Comparison of ENCODE assay signal across 11 cellular contexts in genomic region chr5:119309290-119309818, GRCh38. TPM values are rescaled to one million over a fixed set of nuclear protein-coding genes. Genes with fewer than 3 reads are reported as not detected.
DNase-seq lines count a peak whose midpoint lies in the region; ATAC-seq, FAIRE-seq and TF ChIP-seq lines count a peak whose summit lies in the region.
"Had no signal": no experiment of that assay in that cellular context is flagged by ENCODE, and none has a peak within 500 bp of the region (broad histone marks: within the 10 kb centered on the region; RNA-seq: fewer than 3 reads in every experiment).

No MANE protein-coding gene starts in this region.

- H4K20me1 ChIP-seq in DND-41 (ENCODE audit: insufficient read depth, low read length) (no peaks in the 10 kb centered on the region), Karpas-422 (ENCODE audit: insufficient read depth, low read depth, low read length) (peaks cover 1% of the 10 kb centered on the region; the same call in 1 of the 2 replicates), endothelial cell of umbilical vein (replicated peaks; ENCODE audit: control insufficient read depth, extremely low read depth, insufficient read depth, low read length) (no peaks in the 10 kb centered on the region)

- H3K9me3 ChIP-seq in DND-41 (ENCODE audit: insufficient read depth, low read length, severe bottlenecking) = no peaks in the 10 kb centered on the region
- no peaks in the 10 kb centered on the region for H3K9me3 ChIP-seq in Karpas-422 (ENCODE audit: low read length)
- H3K9me3 ChIP-seq in endothelial cell of umbilical vein (replicated peaks; ENCODE audit: control insufficient read depth, insufficient read depth, low read length) = no peaks in the 10 kb centered on the region
- H3K9me3 ChIP-seq in left lung = no peaks in the 10 kb centered on the region

- no peaks in the 10 kb centered on the region for H3K27me3 ChIP-seq in DND-41 (ENCODE audit: insufficient read depth, low read length, poor library complexity)
- H3K27me3 ChIP-seq in Karpas-422 (ENCODE audit: low read length) = no peaks in the 10 kb centered on the region
- H3K27me3 ChIP-seq in endothelial cell of umbilical vein (ENCODE audit: control insufficient read depth in 2 of 2, insufficient read depth in 2 of 2, low read length in 2 of 2) = no peaks in the 10 kb centered on the region
- no peaks in the 10 kb centered on the region for H3K27me3 ChIP-seq in left lung

- intact Hi-C loops in endothelial cell of umbilical vein (cut with micrococcal nuclease) = no loop called here
- intact Hi-C loops in lower leg skin (cut with DNase I; ENCODE audit: low total_unique reads) = no loop called here
- intact Hi-C loops in left lung (cut with DNase I) = no loop called here

- H3K4me2 ChIP-seq in DND-41 (ENCODE audit: insufficient read depth, low read length) (peak overlapping the region; percentile 57), Karpas-422 (ENCODE audit: low read depth, low read length, poor library complexity, severe bottlenecking) (peak overlapping the region; percentile 53), endothelial cell of umbilical vein (ENCODE audit: insufficient read depth, low read length) (peak overlapping the region; percentile 37)

- dilution Hi-C loops in endothelial cell of umbilical vein (cut with MboI; ENCODE audit: extremely low pct_ligation_motif_present, low sequenced_read_pairs) = no loop called here

- H2AFZ ChIP-seq in DND-41 (ENCODE audit: low read depth, low read length) = no peak overlapping the region
- no peak overlapping the region for H2AFZ ChIP-seq in Karpas-422 (ENCODE audit: low read length)
- H2AFZ ChIP-seq in endothelial cell of umbilical vein (ENCODE audit: low read depth, low read length) = no peak overlapping the region

- H3K36me3 ChIP-seq in DND-41 (ENCODE audit: insufficient read depth, low read length) = peaks cover 19% of the 10 kb centered on the region; the same call in 1 of the 2 replicates
- peaks cover 4% of the 10 kb centered on the region; the same call in 1 of the 2 replicates for H3K36me3 ChIP-seq in Karpas-422 (ENCODE audit: insufficient read depth, low read length)
- no peaks in the 10 kb centered on the region for H3K36me3 ChIP-seq in endothelial cell of umbilical vein (ENCODE audit: control insufficient read depth in 2 of 2, extremely low read depth in 1 of 2, insufficient read depth in 2 of 2, low read length in 2 of 2)
- H3K36me3 ChIP-seq in left lung = no peaks in the 10 kb centered on the region

- H3K4me1 ChIP-seq in DND-41 (ENCODE audit: insufficient read depth, low read length) = peaks cover 99% of the 10 kb centered on the region
- peaks cover 65% of the 10 kb centered on the region for H3K4me1 ChIP-seq in Karpas-422 (ENCODE audit: low read length)
- peaks cover 24% of the 10 kb centered on the region for H3K4me1 ChIP-seq in endothelial cell of umbilical vein (ENCODE audit: control insufficient read depth, extremely low read depth, insufficient read depth, low read length)
- H3K4me1 ChIP-seq in left lung = peaks cover 0 to 53% of the 10 kb centered on the region in 2 donors

- FAIRE-seq in endothelial cell of umbilical vein (lab: Jason Lieb, UNC) = no peak

- TF ChIP-seq CTCF in DND-41 (IDR thresholded peaks at IDR 0.05; ENCODE audit: borderline replicate concordance, extremely low read depth, low read length, poor library complexity, severe bottlenecking) (no peak), endothelial cell of umbilical vein (IDR thresholded peaks at IDR 0.05; ENCODE audit: extremely low read depth in 1 of 2, insufficient read depth in 1 of 2, low read depth in 1 of 2, low read length in 2 of 2) (no peak), lower leg skin (IDR thresholded peaks at IDR 0.05) (no peak), left lung (IDR thresholded peaks at IDR 0.05) (no peak)

- POLR2A ChIA-PET in endothelial cell of umbilical vein (lab: Charles Lee) = no interaction called here

- H3K4me3 ChIP-seq in DND-41 (ENCODE audit: low read depth in 1 of 2, low read length in 2 of 2) (peak overlapping the region in 1 of 2 experiments; percentile 40; a peak in 2 of 4 replicates), Karpas-422 (ENCODE audit: low read length) (peak overlapping the region; percentile 31), endothelial cell of umbilical vein (replicated peaks in 1 of 3; ENCODE audit: insufficient read depth in 1 of 3, low read depth in 1 of 3, low read length in 3 of 3) (no peak overlapping the region), lower leg skin (ENCODE audit: low read depth, poor library complexity, severe bottlenecking) (no peak overlapping the region), left lung (no peak overlapping the region)

- DNase-seq in DND-41 (peak; percentile 68), Karpas-422 (no peak), endothelial cell of umbilical vein (ENCODE audit: low read depth, low spot score) (no peak), NCI-H2107 (lab: John Stamatoyannopoulos, UW) (no peak), lower leg skin (ENCODE audit: low spot score in 2 of 2) (no peak), GDM1 (lab: John Stamatoyannopoulos, UW) (no peak), left lung (no peak)
- DNase-seq: activated CD4-positive, CD25-positive, alpha-beta regulatory T cell; nephron progenitor cell; stimulated activated CD4-positive, alpha-beta T cell treated with anti-CD3 and anti-CD28 coated beads, Interleukin-4, amount 100 ng/mL, for 4 hours had no signal

- peak overlapping the region; percentile 66 for H3K9ac ChIP-seq in DND-41 (ENCODE audit: low read depth, low read length)
- H3K9ac ChIP-seq in Karpas-422 (ENCODE audit: low read length) = peak overlapping the region; percentile 32
- no peak overlapping the region for H3K9ac ChIP-seq in endothelial cell of umbilical vein (replicated peaks; ENCODE audit: extremely low read depth, insufficient read depth, low read length)

- H3K27ac ChIP-seq in DND-41 (ENCODE audit: low read length) (peak overlapping the region; percentile 99), Karpas-422 (ENCODE audit: low read length) (peak overlapping the region; percentile 86), endothelial cell of umbilical vein (ENCODE audit: insufficient read depth, low read depth, low read length) (no peak overlapping the region), left lung (peak overlapping the region in 1 of 2 donors; percentile 71)

- H3K9me2 ChIP-seq in Karpas-422 (replicated peaks; ENCODE audit: insufficient read depth, low read length) = no peaks in the 10 kb centered on the region

- 78 to 86% methylated on average over 4 of the region's 4 CpGs for WGBS in lower leg skin, 2 donors

- BruUV-seq in endothelial cell of umbilical vein (replicated peaks; lab: Mats Ljungman, UMichigan) = no TSS peak

- H3K79me2 ChIP-seq in DND-41 (ENCODE audit: insufficient read depth, low read length) (peaks cover 85% of the 10 kb centered on the region), Karpas-422 (ENCODE audit: low read length) (peaks cover 12% of the 10 kb centered on the region), endothelial cell of umbilical vein (ENCODE audit: control insufficient read depth, insufficient read depth, low read length) (no peaks in the 10 kb centered on the region)

- H3K9me1 ChIP-seq in endothelial cell of umbilical vein (replicated peaks; ENCODE audit: control insufficient read depth, extremely low read depth, insufficient read depth, low read length) = no peaks in the 10 kb centered on the region

- ATAC-seq in DND-41 (ENCODE audit: insufficient read depth, low read depth) (peak; percentile 52), GM21526 (IDR thresholded peaks at IDR 0.05; ENCODE audit: low FRiP score, unreplicated experiment) (peak; percentile 8), left lung (no peak)

- TF ChIP-seq POLR2A in endothelial cell of umbilical vein (IDR thresholded peaks at IDR 0.05; ENCODE audit: low read depth, low read length) = no peak
- no peak for TF ChIP-seq POLR2A in lower leg skin (IDR thresholded peaks at IDR 0.05)

- CTCF ChIA-PET in endothelial cell of umbilical vein (lab: Charles Lee) = no interaction called here

TF ChIP-seq in endothelial cell of umbilical vein, 7 proteins besides CTCF, POLR2A, EP300 and RAD21:
- TF ChIP-seq MAX (IDR thresholded peaks at IDR 0.05; ENCODE audit: insufficient read depth, insufficient read length) (no peak), GATA2 (IDR thresholded peaks at IDR 0.05; ENCODE audit: insufficient read depth, insufficient read length, low read depth, low read length) (no peak), FOS (IDR thresholded peaks at IDR 0.05; ENCODE audit: borderline replicate concordance, insufficient read depth, low read length) (no peak)

RNA-seq across cellular contexts. Expression of gene TNFAIP8, which starts 46.5 kb away (rescaled TPM):
- 34.5 and 58.7 TPM in 2 replicates for total RNA-seq in Karpas-422 (2014; rRNA removed; shearing (Covaris generic); ENCODE audit: low replicate concordance)
- total RNA-seq in endothelial cell of umbilical vein (6.0 and 7.4 TPM in 2 replicates), lower leg skin (10 to 100 TPM; 52.0 to 61.2 (median 54.7) TPM), left lung (10 to 100 TPM; 15.6 to 30.1 TPM)
- 3.0 and 4.7 TPM in 2 replicates for polyA plus RNA-seq in endothelial cell of umbilical vein
- 7.6 and 10.1 TPM in 2 replicates for polyA plus RNA-seq in endothelial cell of umbilical vein (2011; cell fraction: cytosol; rRNA removed)
- 2.5 and 4.2 TPM in 2 replicates for polyA plus RNA-seq in endothelial cell of umbilical vein (2011; cell fraction: nucleus; rRNA removed)
- 8.0 and 11.7 TPM in 2 replicates for polyA plus RNA-seq in endothelial cell of umbilical vein (2012)
- 1.9 and 6.2 TPM in 2 replicates for polyA minus RNA-seq in endothelial cell of umbilical vein
- polyA minus RNA-seq in endothelial cell of umbilical vein (2011; cell fraction: cytosol; rRNA and poly(A)+ RNA removed) = 27.8 TPM
- 4.7 and 4.9 TPM in 2 replicates for polyA minus RNA-seq in endothelial cell of umbilical vein (2011; cell fraction: nucleus; rRNA and poly(A)+ RNA removed)
